1 cellular context compared by ENCODE assay signal in the genomic region with DNA sequence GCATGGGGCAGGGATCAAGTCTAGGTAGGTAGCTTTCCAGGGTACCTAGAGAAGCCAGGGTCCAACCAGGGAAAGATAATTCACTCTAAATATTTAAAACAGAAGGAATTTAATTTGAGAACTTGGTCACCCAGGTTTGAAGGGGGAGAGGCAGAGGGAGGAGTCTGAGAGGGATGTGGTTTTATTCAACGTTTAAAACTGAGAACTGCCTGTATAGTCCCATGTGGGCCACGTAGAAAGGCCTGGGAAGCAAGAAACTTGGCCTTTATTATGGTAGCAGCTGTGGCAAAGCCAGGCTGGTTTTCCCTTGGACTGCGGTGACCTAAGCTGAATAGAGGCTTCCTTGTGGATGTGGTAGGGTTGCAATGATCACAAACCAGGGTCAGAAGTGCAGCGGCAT.
TF ChIP-seq lines count a peak whose summit lies in the region.

No MANE protein-coding gene starts in this region.

TF ChIP-seq in GM12878, 131 proteins besides CTCF, POLR2A, EP300 and RAD21:
- TF ChIP-seq, protein P1, sequence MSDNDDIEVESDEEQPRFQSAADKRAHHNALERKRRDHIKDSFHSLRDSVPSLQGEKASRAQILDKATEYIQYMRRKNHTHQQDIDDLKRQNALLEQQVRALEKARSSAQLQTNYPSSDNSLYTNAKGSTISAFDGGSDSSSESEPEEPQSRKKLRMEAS (IDR thresholded peaks at IDR 0.05; ENCODE audit: low read depth, low read length): no peak
- TF ChIP-seq SMC3 (IDR thresholded peaks at IDR 0.05; ENCODE audit: borderline replicate concordance, low read length) (0 out of 2 replicates have a peak, but pooled peaks have one; percentile 3), NBN (IDR thresholded peaks at IDR 0.05) (no peak), RUNX3 (IDR thresholded peaks at IDR 0.05; ENCODE audit: low read length) (peak; percentile 13; the same call in 1 of the 2 replicates)
- TF ChIP-seq, protein P2, sequence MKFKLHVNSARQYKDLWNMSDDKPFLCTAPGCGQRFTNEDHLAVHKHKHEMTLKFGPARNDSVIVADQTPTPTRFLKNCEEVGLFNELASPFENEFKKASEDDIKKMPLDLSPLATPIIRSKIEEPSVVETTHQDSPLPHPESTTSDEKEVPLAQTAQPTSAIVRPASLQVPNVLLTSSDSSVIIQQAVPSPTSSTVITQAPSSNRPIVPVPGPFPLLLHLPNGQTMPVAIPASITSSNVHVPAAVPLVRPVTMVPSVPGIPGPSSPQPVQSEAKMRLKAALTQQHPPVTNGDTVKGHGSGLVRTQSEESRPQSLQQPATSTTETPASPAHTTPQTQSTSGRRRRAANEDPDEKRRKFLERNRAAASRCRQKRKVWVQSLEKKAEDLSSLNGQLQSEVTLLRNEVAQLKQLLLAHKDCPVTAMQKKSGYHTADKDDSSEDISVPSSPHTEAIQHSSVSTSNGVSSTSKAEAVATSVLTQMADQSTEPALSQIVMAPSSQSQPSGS (IDR thresholded peaks at IDR 0.05; ENCODE audit: low read length): 0 out of 2 replicates have a peak, but pooled peaks have one; percentile 4
